Comparison of ENCODE assay signal across 1 cellular context in genomic region chr1:151838491-151839412, GRCh38.
A peak's percentile ranks its signal among the peaks of the same experiment; 100 is the strongest.
TF ChIP-seq lines count a peak whose summit lies in the region.

No MANE protein-coding gene starts in this region.

TF ChIP-seq in H1, 55 proteins besides CTCF, POLR2A, EP300 and RAD21 (continued from another document):
- TF ChIP-seq USF2 (IDR thresholded peaks at IDR 0.05; ENCODE audit: low read length) (0 out of 2 replicates have a peak, but pooled peaks have one; percentile 19), EGR1 (IDR thresholded peaks at IDR 0.05; ENCODE audit: borderline replicate concordance, low read depth, low read length) (no peak), SIN3A (conservative IDR thresholded peaks at IDR 0.05 in 1 of 2, IDR thresholded peaks at IDR 0.05 in 1 of 2; ENCODE audit: low read depth in 1 of 2, low read length in 2 of 2) (no peak), RNF2 (IDR thresholded peaks at IDR 0.05; ENCODE audit: borderline replicate concordance, low read depth, low read length, missing control alignments, poor library complexity, severe bottlenecking) (peak; percentile 6), PHF8 (conservative IDR thresholded peaks at IDR 0.05; ENCODE audit: low read depth, low read length) (peak; percentile 56; the same call in 1 of the 2 replicates), JUND (IDR thresholded peaks at IDR 0.05; ENCODE audit: low read length) (no peak), KDM1A (IDR thresholded peaks at IDR 0.05; ENCODE audit: borderline replicate concordance, low read length) (no peak), CREB1 (IDR thresholded peaks at IDR 0.05) (no peak), RBBP5 (IDR thresholded peaks at IDR 0.05; ENCODE audit: borderline replicate concordance, low read depth, low read length) (no peak; the same call in 1 of the 2 replicates), ASH2L (IDR thresholded peaks at IDR 0.05; ENCODE audit: low read length) (no peak), SAP30 (IDR thresholded peaks at IDR 0.05; ENCODE audit: insufficient read depth, insufficient replicate concordance, low read length) (no peak), ATF3 (IDR thresholded peaks at IDR 0.05; ENCODE audit: insufficient read depth, low read depth, low read length) (no peak), E2F6 (IDR thresholded peaks at IDR 0.05) (peak; percentile 86), CHD1 (IDR thresholded peaks at IDR 0.05; ENCODE audit: low read depth, low read length) (no peak), HDAC2 (IDR thresholded peaks at IDR 0.05; ENCODE audit: borderline replicate concordance in 1 of 2, low read depth in 2 of 2, low read length in 2 of 2) (no peak), KDM5A (IDR thresholded peaks at IDR 0.05; ENCODE audit: low read length) (no peak), ZNF274 (IDR thresholded peaks at IDR 0.05; ENCODE audit: borderline replicate concordance, extremely low read depth, low read length) (no peak), FOSL1 (IDR thresholded peaks at IDR 0.05; ENCODE audit: insufficient read depth, low read depth, low read length) (no peak), BACH1 (IDR thresholded peaks at IDR 0.05; ENCODE audit: low read length) (no peak), MAFK (IDR thresholded peaks at IDR 0.05; ENCODE audit: low read depth, low read length) (no peak), EZH2 (IDR thresholded peaks at IDR 0.05; ENCODE audit: low read depth, low read length, severe bottlenecking) (peak; percentile 71), NANOG (IDR thresholded peaks at IDR 0.05; ENCODE audit: insufficient read depth, low read depth, low read length, poor library complexity, severe bottlenecking) (no peak), RFX5 (IDR thresholded peaks at IDR 0.05; ENCODE audit: borderline replicate concordance, low read depth, low read length) (no peak), HDAC6 (IDR thresholded peaks at IDR 0.05; ENCODE audit: low read depth, low read length) (no peak), KDM4A (IDR thresholded peaks at IDR 0.05; ENCODE audit: low read depth, low read length, severe bottlenecking) (peak; percentile 93), ATF2 (IDR thresholded peaks at IDR 0.05; ENCODE audit: low read length) (no peak), YY1 (IDR thresholded peaks at IDR 0.05; ENCODE audit: low read depth, low read length) (no peak), POU5F1 (IDR thresholded peaks at IDR 0.05; ENCODE audit: low read depth, low read length) (no peak), TBP (IDR thresholded peaks at IDR 0.05; ENCODE audit: low read depth, low read length) (peak; percentile 22; the same call in 1 of the 2 replicates), BCL11A (IDR thresholded peaks at IDR 0.05; ENCODE audit: low read depth in 2 of 2, low read length in 2 of 2) (no peak), TCF12 (IDR thresholded peaks at IDR 0.05; ENCODE audit: low read depth, low read length) (no peak), POLR2AphosphoS5 (IDR thresholded peaks at IDR 0.05; ENCODE audit: low read depth, low read length) (no peak), GABPA (IDR thresholded peaks at IDR 0.05; ENCODE audit: borderline replicate concordance, insufficient read depth, low read length) (no peak; the same call in 1 of the 2 replicates), TAF7 (optimal IDR thresholded peaks at IDR 0.05; ENCODE audit: borderline replicate concordance, low read depth, low read length) (no peak), CTBP2 (IDR thresholded peaks at IDR 0.05; ENCODE audit: borderline replicate concordance, insufficient read depth, insufficient read length, low read length) (no peak)
